Comparison of ENCODE assay signal across 8 cellular contexts in genomic region chr3:99505646-99506269, GRCh38.
DNase-seq lines count a peak whose midpoint lies in the region; ATAC-seq and TF ChIP-seq lines count a peak whose summit lies in the region.

No MANE protein-coding gene starts in this region.

- H3K27me3 ChIP-seq in PC-3 (ENCODE audit: low read length), result no peaks in the 10 kb centered on the region
- peaks cover 0 to 2% (median 0%) of the 10 kb centered on the region in 45 donors for H3K27me3 ChIP-seq in dorsolateral prefrontal cortex

- H3F3A ChIP-seq in PC-3 (ENCODE audit: low read length, unreplicated experiment), result no peaks in the 10 kb centered on the region

- no peak overlapping the region for H2AFZ ChIP-seq in PC-3 (ENCODE audit: low read length)

- intact Hi-C loops in PC-3 (cut with micrococcal nuclease), result no loop called here
- intact Hi-C loops in left cardiac atrium (cut with DNase I), result no loop called here
- intact Hi-C loops in dorsolateral prefrontal cortex (cut with DNase I), result no loop called here

- POLR2A ChIA-PET in PC-3 (lab: Charles Lee; ENCODE audit: unreplicated experiment), result interaction anchor here (0.6 kb wide), 1 partner anchor 312 kb away, joined by 7 read pairs; the partner anchor contains the start of gene CMSS1

- H3K9me3 ChIP-seq in PC-3 (ENCODE audit: low read length), result no peaks in the 10 kb centered on the region

- H3K36me3 ChIP-seq in PC-3 (ENCODE audit: low read depth, low read length), result no peaks in the 10 kb centered on the region

- no peak overlapping the region for H3K4me3 ChIP-seq in PC-3 (ENCODE audit: low read length)
- no peak overlapping the region for H3K4me3 ChIP-seq in dorsolateral prefrontal cortex

- TF ChIP-seq CTCF in PC-3 (conservative IDR thresholded peaks at IDR 0.05; ENCODE audit: low read depth, low read length), result no peak
- TF ChIP-seq CTCF in dorsolateral prefrontal cortex (IDR thresholded peaks at IDR 0.05 in 54 of 56, conservative IDR thresholded peaks at IDR 0.05 in 2 of 56; ENCODE audit: low read depth in 1 of 56, partially characterized antibody in 56 of 56), result no peak

- H3K79me2 ChIP-seq in PC-3 (ENCODE audit: low read length), result no peaks in the 10 kb centered on the region

- no peak overlapping the region for H3K9ac ChIP-seq in PC-3 (ENCODE audit: low read length)

- BruUV-seq in PC-3 (replicated peaks; lab: Mats Ljungman, UMichigan), result no TSS peak

- ATAC-seq in HG02870 (IDR thresholded peaks at IDR 0.05; ENCODE audit: unreplicated experiment) (peak; percentile 99), PC-3 (no peak), left cardiac atrium (peak; percentile 79 to 82)

- H3K4me2 ChIP-seq in PC-3 (ENCODE audit: low read length), result no peak overlapping the region

- no peaks in the 10 kb centered on the region for H3K9me2 ChIP-seq in PC-3 (replicated peaks; ENCODE audit: low read length)

- CTCF ChIA-PET in PC-3 (lab: Charles Lee), result no interaction called here

- peak in 2 of 3 donors; percentile 1 to 16 for DNase-seq in stimulated activated CD4-positive, alpha-beta T cell treated with anti-CD3 and anti-CD28 coated beads, Interleukin-12 subunit alpha, Interleukin-12 subunit beta, amount 100 ng/mL, for 48 hours (ENCODE audit: low read depth in 2 of 3, low spot score in 1 of 3)
- DNase-seq in stimulated activated CD4-positive, alpha-beta T cell treated with anti-CD3 and anti-CD28 coated beads, Interleukin-4, amount 100 ng/mL, for 4 hours, result no peak
- DNase-seq in PC-3, result peak; percentile 11
- DNase-seq in left cardiac atrium, result peak; percentile 51
- no peak for DNase-seq in dorsolateral prefrontal cortex
- DNase-seq in NCI-H1048 (lab: John Stamatoyannopoulos, UW), result no peak
- no peak for DNase-seq in NCI-H69 (lab: John Stamatoyannopoulos, UW)

- H3K4me1 ChIP-seq in PC-3 (ENCODE audit: insufficient read depth, low read length), result peaks cover 10% of the 10 kb centered on the region

- H3K27ac ChIP-seq in PC-3 (ENCODE audit: low read length) (no peak overlapping the region), dorsolateral prefrontal cortex (no peak overlapping the region)

- no peaks in the 10 kb centered on the region for H4K20me1 ChIP-seq in PC-3 (ENCODE audit: low read length)

Comparison
In these comparisons a context has a peak if more than half of its experiments do, and no peak if none do; other contexts are left out.
1. DNase-seq: peak in stimulated activated CD4-positive, alpha-beta T cell treated with anti-CD3 and anti-CD28 coated beads, Interleukin-12 subunit alpha, Interleukin-12 subunit beta, amount 100 ng/mL, for 48 hours (2 of 3), PC-3 (single experiment) and left cardiac atrium (single experiment); none in stimulated activated CD4-positive, alpha-beta T cell treated with anti-CD3 and anti-CD28 coated beads, Interleukin-4, amount 100 ng/mL, for 4 hours (0 of 2), dorsolateral prefrontal cortex (0 of 10), NCI-H1048 (single experiment) and NCI-H69 (single experiment).